In the genomic region with DNA sequence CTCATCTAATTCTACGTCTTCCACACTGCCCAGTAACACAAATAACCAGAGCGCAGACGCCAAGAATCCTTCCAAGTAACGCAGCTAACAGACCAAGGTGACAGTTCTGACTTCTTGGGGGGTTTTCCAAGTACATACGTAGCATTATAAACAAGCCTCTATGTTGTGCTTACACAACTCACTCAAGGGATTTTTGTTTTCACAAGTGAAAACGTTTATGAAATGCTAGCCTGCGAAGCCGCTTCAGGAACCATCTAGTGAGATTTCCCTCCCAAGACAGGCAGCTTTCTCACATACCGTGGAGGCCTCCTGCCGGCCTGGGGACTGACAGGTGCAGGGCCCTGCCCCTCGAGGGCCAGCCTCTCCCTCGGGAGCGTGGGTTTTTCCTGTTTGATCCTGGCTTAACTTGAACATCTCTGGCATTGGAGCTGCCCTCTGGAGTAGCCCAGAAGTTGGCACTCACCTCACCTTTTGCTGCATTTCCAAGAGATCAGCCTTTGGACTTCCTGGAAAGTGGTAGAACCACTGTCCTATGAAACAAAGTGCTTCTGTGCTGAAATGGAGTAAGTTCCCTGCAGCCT, we compare ENCODE assay signal across 8 cellular contexts.
A peak's percentile ranks its signal among the peaks of the same experiment; 100 is the strongest.
DNase-seq lines count a peak whose midpoint lies in the region; ATAC-seq and TF ChIP-seq lines count a peak whose summit lies in the region.

No MANE protein-coding gene starts in this region.

- H3K27ac ChIP-seq in DOHH2 (ENCODE audit: low read depth, low read length) (peak overlapping the region; percentile 98), right cardiac atrium (ENCODE audit: low read length) (no peak overlapping the region)

- H3F3A ChIP-seq in DOHH2 (ENCODE audit: control insufficient read depth, insufficient read depth) = peaks cover 42% of the 10 kb centered on the region

- no peaks in the 10 kb centered on the region for H3K9me2 ChIP-seq in DOHH2 (replicated peaks; ENCODE audit: control insufficient read depth, low read length)

- H3K4me2 ChIP-seq in DOHH2 (ENCODE audit: low read length) = peak overlapping the region; percentile 70

- H3K4me3 ChIP-seq in DOHH2 (ENCODE audit: low read length) (peak overlapping the region; percentile 86), right cardiac atrium (ENCODE audit: low read length) (no peak overlapping the region)

- 80% methylated on average over 13 of the region's 13 CpGs for WGBS in right cardiac atrium

- DNase-seq in brain pericyte (ENCODE audit: low read depth, low spot score) (peak; percentile 45), right cardiac atrium (no peak), GF-D8 (lab: John Stamatoyannopoulos, UW) (no peak), NCI-H510A treated with DMSO at 0.1 percent for 48 hours (lab: John Stamatoyannopoulos, UW) (no peak)
- no peak for DNase-seq in stimulated activated CD4-positive, alpha-beta T cell treated with anti-CD3 and anti-CD28 coated beads, Interleukin-4, amount 100 ng/mL, for 1 hour

- no peak for TF ChIP-seq CTCF in DOHH2 (IDR thresholded peaks at IDR 0.05; ENCODE audit: low read depth, low read length, poor library complexity, severe bottlenecking)

- H3K9me3 ChIP-seq in DOHH2 (ENCODE audit: control insufficient read depth, insufficient read depth, low read length) = no peaks in the 10 kb centered on the region
- no peaks in the 10 kb centered on the region for H3K9me3 ChIP-seq in right cardiac atrium (ENCODE audit: control insufficient read depth, low read length)

- no peaks in the 10 kb centered on the region for H4K20me1 ChIP-seq in DOHH2 (ENCODE audit: control insufficient read depth, insufficient read depth, low read depth, low read length)

- peak; percentile 53 for ATAC-seq in GM19395 (IDR thresholded peaks at IDR 0.05; ENCODE audit: unreplicated experiment)
- peak; percentile 40 for ATAC-seq in HG03064 (IDR thresholded peaks at IDR 0.05; ENCODE audit: low read depth, unreplicated experiment)
- ATAC-seq in right cardiac atrium = no peak

- intact Hi-C loops in right cardiac atrium (cut with DNase I) = loop anchor here in 2 of 4 donors (10.0 kb wide), 1 partner anchor 177 kb away; no protein-coding TSS in a partner anchor

- peaks cover 73% of the 10 kb centered on the region for H3K4me1 ChIP-seq in DOHH2 (ENCODE audit: control insufficient read depth, low read length)
- no peaks in the 10 kb centered on the region for H3K4me1 ChIP-seq in right cardiac atrium (ENCODE audit: control insufficient read depth, insufficient read depth, low read length)

- H3K27me3 ChIP-seq in DOHH2 (ENCODE audit: control insufficient read depth, low read length) = no peaks in the 10 kb centered on the region
- H3K27me3 ChIP-seq in right cardiac atrium (ENCODE audit: control insufficient read depth, insufficient read depth) = no peaks in the 10 kb centered on the region

- peaks cover 27% of the 10 kb centered on the region for H3K36me3 ChIP-seq in DOHH2 (ENCODE audit: control insufficient read depth, low read length)

- H3K79me2 ChIP-seq in DOHH2 (ENCODE audit: control insufficient read depth, low read length) = peaks cover 6% of the 10 kb centered on the region

Comparison
In these comparisons a context has a peak if more than half of its experiments do, and no peak if none do; other contexts are left out.
1. ATAC-seq: peak in GM19395 (single experiment) and HG03064 (single experiment); none in right cardiac atrium (0 of 2).